ENCODE assay signal across 20 cellular contexts in genomic region chr4:10438924-10439323, GRCh38. TPM values are rescaled to one million over a fixed set of nuclear protein-coding genes. Genes with fewer than 3 reads are reported as not detected.
DNase-seq lines count a peak whose midpoint lies in the region; ATAC-seq and TF ChIP-seq lines count a peak whose summit lies in the region.
"Had no signal": no experiment of that assay in that cellular context is flagged by ENCODE, and none has a peak within 500 bp of the region (broad histone marks: within the 10 kb centered on the region; RNA-seq: fewer than 3 reads in every experiment).

No MANE protein-coding gene starts in this region.

- no peak for TF ChIP-seq CTCF in progenitor cell of endocrine pancreas (IDR thresholded peaks at IDR 0.05; ENCODE audit: unreplicated experiment)

- peaks cover 16 to 26% of the 10 kb centered on the region in 2 donors for H3K9me3 Mint-ChIP-seq in stimulated activated naive CD8-positive, alpha-beta T cell treated with anti-CD3 and anti-CD28 coated beads, Interleukin-15, amount 100 ng/mL, for 72 hours
- peaks cover 22% of the 10 kb centered on the region for H3K9me3 Mint-ChIP-seq in progenitor cell of endocrine pancreas (ENCODE audit: low read depth)

- H3K4me1 Mint-ChIP-seq in stimulated activated naive CD8-positive, alpha-beta T cell treated with anti-CD3 and anti-CD28 coated beads, Interleukin-15, amount 100 ng/mL, for 72 hours = peaks cover 9% of the 10 kb centered on the region
- no peaks in the 10 kb centered on the region for H3K4me1 Mint-ChIP-seq in progenitor cell of endocrine pancreas (ENCODE audit: low read depth)
- H3K4me1 Mint-ChIP-seq: CD4-positive, alpha-beta memory T cell had no signal

- no peaks in the 10 kb centered on the region for H3K27me3 Mint-ChIP-seq in stimulated activated naive CD8-positive, alpha-beta T cell treated with anti-CD3 and anti-CD28 coated beads, Interleukin-15, amount 100 ng/mL, for 72 hours
- H3K27me3 Mint-ChIP-seq in progenitor cell of endocrine pancreas = no peaks in the 10 kb centered on the region
- H3K27me3 Mint-ChIP-seq: CD4-positive, alpha-beta memory T cell; IgD-negative memory B cell had no signal

- peaks cover 28% of the 10 kb centered on the region for H3K36me3 Mint-ChIP-seq in progenitor cell of endocrine pancreas (ENCODE audit: insufficient read depth)

- TF ChIP-seq POLR2A in GM18505 (IDR thresholded peaks at IDR 0.05; ENCODE audit: borderline replicate concordance, extremely low read depth, insufficient read depth, insufficient read length) = no peak

- no peak for DNase-seq in stimulated activated naive CD8-positive, alpha-beta T cell treated with anti-CD3 and anti-CD28 coated beads, Interleukin-15, amount 100 ng/mL, for 72 hours
- no peak for DNase-seq in stimulated activated naive CD8-positive, alpha-beta T cell treated with anti-CD3 and anti-CD28 coated beads, Interleukin-15, Interleukin-2, amounts not matched to agents 100 U/mL and 50 U/mL, for 24 hours
- DNase-seq in progenitor cell of endocrine pancreas (ENCODE audit: low spot score, unreplicated experiment) (no peak), iPS-NIHi11 (ENCODE audit: low spot score) (no peak), NOMO-1 (lab: John Stamatoyannopoulos, UW; ENCODE audit: unreplicated experiment in 2 of 2) (no peak)
- DNase-seq: 8988T; CD4-positive, alpha-beta memory T cell; DND-41; NCI-H1105; NCI-H2081; NCI-H2171; NCI-H345; NCI-H524 treated with DMSO at 0.1 percent for 48 hours; NCI-H82; Peyer's patch had no signal

- ATAC-seq in stimulated activated naive CD8-positive, alpha-beta T cell treated with anti-CD3 and anti-CD28 coated beads, Interleukin-15, amount 100 ng/mL, for 72 hours = peak; percentile 72
- ATAC-seq in stimulated activated naive CD8-positive, alpha-beta T cell treated with anti-CD3 and anti-CD28 coated beads, Interleukin-15, Interleukin-2, amounts not matched to agents 100 U/mL and 50 U/mL, for 24 hours = no peak
- ATAC-seq in GM21529 (IDR thresholded peaks at IDR 0.05; ENCODE audit: unreplicated experiment) = peak; percentile 69
- peak; percentile 76 for ATAC-seq in HG02884 (IDR thresholded peaks at IDR 0.05; ENCODE audit: unreplicated experiment)
- no peak for ATAC-seq in GM18505 (IDR thresholded peaks at IDR 0.05; ENCODE audit: unreplicated experiment)
- ATAC-seq: HCT116 had no signal

- no peak overlapping the region for H3K4me3 Mint-ChIP-seq in stimulated activated naive CD8-positive, alpha-beta T cell treated with anti-CD3 and anti-CD28 coated beads, Interleukin-15, amount 100 ng/mL, for 72 hours
- H3K4me3 Mint-ChIP-seq in progenitor cell of endocrine pancreas (ENCODE audit: low read depth) = no peak overlapping the region
- H3K4me3 Mint-ChIP-seq: CD4-positive, alpha-beta memory T cell; IgD-negative memory B cell had no signal

- H3K27ac Mint-ChIP-seq in stimulated activated naive CD8-positive, alpha-beta T cell treated with anti-CD3 and anti-CD28 coated beads, Interleukin-15, amount 100 ng/mL, for 72 hours = no peak overlapping the region
- peak overlapping the region; percentile 73 for H3K27ac Mint-ChIP-seq in progenitor cell of endocrine pancreas
- H3K27ac Mint-ChIP-seq: CD4-positive, alpha-beta memory T cell; IgD-negative memory B cell had no signal

RNA-seq across cellular contexts. Expression of gene ZNF518B, which starts 18.3 kb away (rescaled TPM):
- total RNA-seq in progenitor cell of endocrine pancreas = 52.0 and 55.0 TPM in 2 replicates

Comparison
In these comparisons a context has a peak if more than half of its experiments do, and no peak if none do; other contexts are left out.
1. ATAC-seq: peak in stimulated activated naive CD8-positive, alpha-beta T cell treated with anti-CD3 and anti-CD28 coated beads, Interleukin-15, amount 100 ng/mL, for 72 hours (single experiment), GM21529 (single experiment) and HG02884 (single experiment); none in stimulated activated naive CD8-positive, alpha-beta T cell treated with anti-CD3 and anti-CD28 coated beads, Interleukin-15, Interleukin-2, amounts not matched to agents 100 U/mL and 50 U/mL, for 24 hours (single experiment) and GM18505 (single experiment).